ENCODE assay signal across 8 cellular contexts in genomic region chr12:56590237-56590830, GRCh38. TPM values are rescaled to one million over a fixed set of nuclear protein-coding genes. Genes with fewer than 3 reads are reported as not detected.
DNase-seq lines count a peak whose midpoint lies in the region; ATAC-seq, FAIRE-seq and TF ChIP-seq lines count a peak whose summit lies in the region.

No MANE protein-coding gene starts in this region.

- H3K79me2 ChIP-seq in K562 (ENCODE audit: control insufficient read depth, insufficient read depth, low read length) (no peaks in the 10 kb centered on the region), osteoblast (ENCODE audit: insufficient read depth, low read length) (no peaks in the 10 kb centered on the region)

- POLR2A ChIA-PET in GM10248 (lab: Yijun Ruan, JAX): no interaction called here
- POLR2A ChIA-PET in K562 (lab: Yijun Ruan, JAX): interaction anchor here (0.6 to 1.7 kb wide), 5 partner anchors 11 to 77 kb away, joined by 3 to 5 read pairs (median 4); no protein-coding TSS in a partner anchor

- TF ChIP-seq EP300 in K562 (IDR thresholded peaks at IDR 0.05; ENCODE audit: low read length): no peak
- no peak for TF ChIP-seq EP300 in suprapubic skin (IDR thresholded peaks at IDR 0.05)

- H4K20me1 ChIP-seq in K562 (replicated peaks; ENCODE audit: control insufficient read depth, insufficient read depth, low read length): no peaks in the 10 kb centered on the region; the same call in 1 of the 2 replicates
- H4K20me1 ChIP-seq in osteoblast (ENCODE audit: insufficient read depth, low read length): no peaks in the 10 kb centered on the region

- peak; percentile 92 for ATAC-seq in K562

- H3K4me2 ChIP-seq in K562 (ENCODE audit: insufficient read depth, low read length): no peak overlapping the region
- H3K4me2 ChIP-seq in osteoblast (ENCODE audit: insufficient read depth, low read length): no peak overlapping the region

- TF ChIP-seq CTCF in 22Rv1 (IDR thresholded peaks at IDR 0.05) (peak; percentile 84), GM10248 (IDR thresholded peaks at IDR 0.05; ENCODE audit: control extremely low read depth, extremely low read depth, low read depth, missing control alignments) (peak; percentile 57), NB4 (IDR thresholded peaks at IDR 0.05; ENCODE audit: low read depth, low read length) (peak; percentile 47), K562 (IDR thresholded peaks at IDR 0.05 in 2 of 3, conservative IDR thresholded peaks at IDR 0.05 in 1 of 3; ENCODE audit: insufficient read depth in 2 of 3, low read depth in 1 of 3, low read length in 3 of 3) (peak; percentile 81 to 87 (median 83)), osteoblast (IDR thresholded peaks at IDR 0.05; ENCODE audit: extremely low read depth, low read depth, low read length) (peak; percentile 49), suprapubic skin (IDR thresholded peaks at IDR 0.05) (no peak)

- no TSS peak for BruUV-seq in K562 (replicated peaks; lab: Mats Ljungman, UMichigan)

- H3K9me3 ChIP-seq in K562 (replicated peaks; ENCODE audit: control insufficient read depth, insufficient read depth, low read depth, low read length) (no peaks in the 10 kb centered on the region), osteoblast (ENCODE audit: low read depth, low read length) (no peaks in the 10 kb centered on the region), suprapubic skin (no peaks in the 10 kb centered on the region)

- in situ Hi-C loops in K562 (cut with MboI): no loop called here

- H3K4me1 ChIP-seq in K562 (replicated peaks in 1 of 2; ENCODE audit: control insufficient read depth in 2 of 2, insufficient read depth in 2 of 2, low read length in 2 of 2) (peaks cover 0 to 2% of the 10 kb centered on the region in 2 experiments; a peak in 1 of 5 replicates), osteoblast (ENCODE audit: insufficient read depth, low read length) (peaks cover 19% of the 10 kb centered on the region), suprapubic skin (peaks cover 18% of the 10 kb centered on the region)

- DNase-seq in GM10248 (ENCODE audit: extremely low spot score): peak; percentile 51
- DNase-seq in NB4 (ENCODE audit: low read depth): peak; percentile 65
- DNase-seq in K562 (ENCODE audit: extremely low read depth in 1 of 4, low spot score in 3 of 4): peak; percentile 52 to 67 (median 62)
- no peak for DNase-seq in osteoblast (ENCODE audit: insufficient read length, low spot score, missing footprints)
- no peak for DNase-seq in suprapubic skin (ENCODE audit: low spot score in 2 of 2)
- no peak for DNase-seq in DMS153 treated with DMSO at 0.1 percent for 48 hours (lab: John Stamatoyannopoulos, UW; ENCODE audit: unreplicated experiment)
- no peak for DNase-seq in posterior cingulate gyrus

- no peaks in the 10 kb centered on the region for H3K9me1 ChIP-seq in K562 (ENCODE audit: control insufficient read depth, insufficient read depth, low read length)

- TF ChIP-seq RAD21 in K562 (CRISPR knock-in tag; conservative IDR thresholded peaks at IDR 0.05 in 1 of 2, IDR thresholded peaks at IDR 0.05 in 1 of 2): peak; percentile 46 to 68

- H3K4me3 ChIP-seq in NB4 (ENCODE audit: low read depth, low read length): no peak overlapping the region
- H3K4me3 ChIP-seq in K562: no peak overlapping the region
- no peak overlapping the region for H3K4me3 ChIP-seq in osteoblast (ENCODE audit: insufficient read depth, low read length)
- H3K4me3 ChIP-seq in suprapubic skin: no peak overlapping the region

- intact Hi-C loops in K562 (cut with micrococcal nuclease): loop anchor here (1.0 kb wide), 2 partner anchors 77 to 397 kb away; no protein-coding TSS in a partner anchor
- intact Hi-C loops in posterior cingulate gyrus (cut with DNase I): loop anchor here (5.0 kb wide), 1 partner anchor 37 kb away; no protein-coding TSS in a partner anchor

- 0% methylated on average over 3 of the region's 3 CpGs for WGBS in K562 (ENCODE audit: insufficient coverage, low coverage, missing lambda C conversion rate)
- 50% methylated on average over 3 of the region's 3 CpGs for WGBS in suprapubic skin

- TF ChIP-seq POLR2A in NB4 (IDR thresholded peaks at IDR 0.05; ENCODE audit: extremely low read depth, insufficient read length) (no peak), K562 (conservative IDR thresholded peaks at IDR 0.05) (no peak), suprapubic skin (IDR thresholded peaks at IDR 0.05) (no peak)

- H3K27ac ChIP-seq in 22Rv1 (peak overlapping the region; percentile 2; the same call in 1 of the 2 replicates), K562 (ENCODE audit: extremely low read depth, low read depth, low read length) (no peak overlapping the region), osteoblast (ENCODE audit: low read depth, low read length) (no peak overlapping the region), suprapubic skin (no peak overlapping the region)

- H2AFZ ChIP-seq in K562 (ENCODE audit: low read depth, low read length) (no peak overlapping the region), osteoblast (ENCODE audit: low read length) (no peak overlapping the region)

- H3K36me3 ChIP-seq in K562 (ENCODE audit: control insufficient read depth, insufficient read depth, low read length) (peaks cover 4% of the 10 kb centered on the region; the same call in 1 of the 3 replicates), osteoblast (ENCODE audit: insufficient read depth, low read length) (peaks cover 44% of the 10 kb centered on the region), suprapubic skin (peaks cover 29% of the 10 kb centered on the region)

- H3K27me3 ChIP-seq in K562 (ENCODE audit: control insufficient read depth in 2 of 2, insufficient read depth in 2 of 2, low read length in 2 of 2) (0 out of 5 replicates have a peak, but pooled peaks cover 0 to 5% of the 10 kb centered on the region in 2 experiments), osteoblast (ENCODE audit: insufficient read depth, low read length) (no peaks in the 10 kb centered on the region), suprapubic skin (no peaks in the 10 kb centered on the region)

- H3K9ac ChIP-seq in K562 (ENCODE audit: insufficient read depth in 1 of 2, low read depth in 2 of 2, low read length in 2 of 2): no peak overlapping the region; a peak in 1 of 4 replicates

- peak; percentile 69 for FAIRE-seq in K562 (lab: Jason Lieb, UNC)

- CTCF ChIA-PET in GM10248 (lab: Yijun Ruan, JAX): interaction anchor here (0.7 to 4.0 kb wide), 23 partner anchors 9 to 394 kb away, joined by 3 to 33 read pairs (median 5); partner anchors contain the start of gene RBMS2
- CTCF ChIA-PET in K562 (lab: Yijun Ruan, JAX; ENCODE audit: low intra/inter-chr PET ratio): interaction anchor here (0.8 to 1.5 kb wide), 3 partner anchors 73 to 398 kb away, joined by 3 to 10 read pairs (median 3); no protein-coding TSS in a partner anchor

TF ChIP-seq in K562, 482 proteins besides CTCF, POLR2A, EP300 and RAD21 (continues in another document):
- TF ChIP-seq RUNX1 (IDR thresholded peaks at IDR 0.05; ENCODE audit: low read depth): no peak
- TF ChIP-seq KLF1 (tag; IDR thresholded peaks at IDR 0.05): no peak
- no peak for TF ChIP-seq TEAD2 (tag; IDR thresholded peaks at IDR 0.05)
- no peak for TF ChIP-seq SUPT5H (IDR thresholded peaks at IDR 0.05)
- TF ChIP-seq RBM17 (IDR thresholded peaks at IDR 0.05; ENCODE audit: borderline replicate concordance, low read depth, low read length): no peak
- no peak for TF ChIP-seq PURB (CRISPR knock-in tag; IDR thresholded peaks at IDR 0.05; ENCODE audit: low read depth)

RNA-seq across cellular contexts. Expression of gene BAZ2A, which starts 39.8 kb away (rescaled TPM):
- 610 and 900 TPM in 2 replicates for total RNA-seq in K562 (2011; cell fraction: chromatin; rRNA removed; ENCODE audit: low replicate concordance)
- 295 and 308 TPM in 2 replicates for total RNA-seq in K562 (2011; cell fraction: nucleolus; rRNA removed)
- 357 and 370 TPM in 2 replicates for total RNA-seq in K562 (2011; cell fraction: nucleoplasm; rRNA removed)
- total RNA-seq in K562 (2014; rRNA removed) (26.2 and 30.6 TPM in 2 replicates), K562 (2014; rRNA removed; fragmentation: Illumina TruSeq; extraction: Trizol) (18.4 and 22.5 TPM in 2 replicates), K562 (2015; rRNA removed; fragmentation: Illumina TruSeq; extraction: Trizol) (18.6 and 24.1 TPM in 2 replicates), K562 (2021) (72.1 and 86.4 TPM in 2 replicates), osteoblast (49.6 and 51.3 TPM in 2 replicates), suprapubic skin (100 to 1,000 TPM in 3 of 4 donors, 10 to 100 TPM in 1; 100.0 to 243 (median 129) TPM)
- polyA plus RNA-seq in K562 (2011; rRNA removed) (60.2 and 106 TPM in 2 replicates), K562 (2014; fragmentation: Illumina TruSeq; extraction: Trizol) (74.3 and 82.1 TPM in 2 replicates), K562 (2014; fragmentation: Nextera tagmentation; extraction: Ambion mirVana) (10 to 100 TPM in 1 of 2 experiments, 1 to 10 TPM in 1; 4.5 to 22.2 TPM), K562 (2014; rRNA removed) (40.9 and 52.4 TPM in 2 replicates)
- polyA plus RNA-seq in K562 (2011; cell fraction: cytosol; rRNA removed): 71.3 and 75.4 TPM in 2 replicates
- polyA plus RNA-seq in K562 (2011; cell fraction: nucleus; rRNA removed): 204 and 222 TPM in 2 replicates
- polyA plus RNA-seq in K562 (2012): 46.5 and 60.7 TPM in 2 replicates
- polyA minus RNA-seq in K562 (2011; rRNA and poly(A)+ RNA removed): 102 and 122 TPM in 2 replicates
- polyA minus RNA-seq in K562 (2011; cell fraction: cytosol; rRNA and poly(A)+ RNA removed): 57.1 and 59.6 TPM in 2 replicates
- 64.6 and 113 TPM in 2 replicates for polyA minus RNA-seq in K562 (2011; cell fraction: nucleus; rRNA and poly(A)+ RNA removed)

RNA-seq across cellular contexts. Expression of gene ATP5F1B, which starts 55.5 kb away (rescaled TPM):
- 915 and 971 TPM in 2 replicates for total RNA-seq in K562 (2011; cell fraction: chromatin; rRNA removed; ENCODE audit: low replicate concordance)
- total RNA-seq in K562 (2011; cell fraction: nucleolus; rRNA removed): 708 and 730 TPM in 2 replicates
- 705 and 764 TPM in 2 replicates for total RNA-seq in K562 (2011; cell fraction: nucleoplasm; rRNA removed)
- total RNA-seq in K562 (2014; rRNA removed) (908 and 1,391 TPM in 2 replicates), K562 (2014; rRNA removed; fragmentation: Illumina TruSeq; extraction: Trizol) (1,412 and 1,463 TPM in 2 replicates), K562 (2015; rRNA removed; fragmentation: Illumina TruSeq; extraction: Trizol) (1,133 and 1,218 TPM in 2 replicates), K562 (2021) (1,519 and 1,587 TPM in 2 replicates), osteoblast (308 TPM in 2 replicates), suprapubic skin (100 to 1,000 TPM; 423 to 515 (median 438) TPM)
- polyA plus RNA-seq in K562 (2011; rRNA removed) (3,125 and 3,469 TPM in 2 replicates), K562 (2014; fragmentation: Illumina TruSeq; extraction: Trizol) (1,824 and 2,016 TPM in 2 replicates), K562 (2014; fragmentation: Nextera tagmentation; extraction: Ambion mirVana) (1,000 to 10,000 TPM; 1,043 to 1,482 TPM), K562 (2014; rRNA removed) (1,530 and 1,669 TPM in 2 replicates)
- 3,019 and 3,082 TPM in 2 replicates for polyA plus RNA-seq in K562 (2011; cell fraction: cytosol; rRNA removed)
- 1,901 and 2,779 TPM in 2 replicates for polyA plus RNA-seq in K562 (2011; cell fraction: nucleus; rRNA removed)
- polyA plus RNA-seq in K562 (2012): 1,216 and 1,383 TPM in 2 replicates
- 2,231 and 2,600 TPM in 2 replicates for polyA minus RNA-seq in K562 (2011; rRNA and poly(A)+ RNA removed)
- 1,182 and 1,204 TPM in 2 replicates for polyA minus RNA-seq in K562 (2011; cell fraction: cytosol; rRNA and poly(A)+ RNA removed)
- polyA minus RNA-seq in K562 (2011; cell fraction: nucleus; rRNA and poly(A)+ RNA removed): 185 and 410 TPM in 2 replicates

Comparison
In these comparisons a context has a peak if more than half of its experiments do, and no peak if none do; other contexts are left out.
1. CTCF ChIP-seq: peak in 22Rv1 (single experiment), GM10248 (single experiment), NB4 (single experiment), K562 (3 of 3) and osteoblast (single experiment); none in suprapubic skin (0 of 2).
2. DNase-seq: peak in GM10248 (single experiment), NB4 (single experiment) and K562 (4 of 4); none in osteoblast (single experiment), suprapubic skin (0 of 2), DMS153 treated with DMSO at 0.1 percent for 48 hours (single experiment) and posterior cingulate gyrus (0 of 10).